8 cellular contexts compared by ENCODE assay signal in the genomic region with DNA sequence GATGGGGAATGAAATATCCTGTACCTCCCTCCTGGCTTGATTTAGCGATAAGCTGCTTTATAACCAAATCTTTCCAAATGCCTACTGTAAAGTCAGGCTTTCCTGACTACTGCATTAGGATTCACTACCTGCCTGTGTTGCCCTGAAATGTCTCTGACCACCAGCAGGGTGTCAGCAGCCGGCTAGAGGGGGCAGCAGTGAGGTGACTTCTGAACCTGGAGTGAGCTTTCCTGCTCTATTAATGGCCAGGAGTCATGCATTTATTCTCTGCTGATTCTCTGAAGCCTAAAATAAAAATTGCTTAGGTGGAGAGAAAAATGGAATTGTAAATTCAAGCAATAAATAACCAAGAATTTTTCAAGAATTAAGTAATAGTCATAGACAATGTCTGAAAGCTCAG. TPM values are rescaled to one million over a fixed set of nuclear protein-coding genes. Genes with fewer than 3 reads are reported as not detected.
A peak's percentile ranks its signal among the peaks of the same experiment; 100 is the strongest.
DNase-seq lines count a peak whose midpoint lies in the region; ATAC-seq, FAIRE-seq and TF ChIP-seq lines count a peak whose summit lies in the region.

No MANE protein-coding gene starts in this region.

- H3K4me1 ChIP-seq in DND-41 (ENCODE audit: insufficient read depth, low read length) = peaks cover 18% of the 10 kb centered on the region
- H3K4me1 ChIP-seq in smooth muscle cell (ENCODE audit: low read depth) = peaks cover 6% of the 10 kb centered on the region

- DNase-seq in DND-41 (peak; percentile 41), HTR-8/SVneo (ENCODE audit: insufficient read length, low spot score) (peak; percentile 12), T-helper 17 cell (no peak), glomerular visceral epithelial cell (ENCODE audit: extremely low spot score) (peak; percentile 58), smooth muscle cell (lab: John Stamatoyannopoulos, UW; ENCODE audit: unreplicated experiment) (no peak), NCI-H2171 treated with DMSO at 0.1 percent for 48 hours (lab: John Stamatoyannopoulos, UW) (no peak)
- DNase-seq in effector memory CD8-positive, alpha-beta T cell = no peak
- DNase-seq in stimulated activated CD4-positive, alpha-beta T cell treated with anti-CD3 and anti-CD28 coated beads, Interleukin-1b, Interleukin-23, amount 100 ng/mL, for 48 hours = no peak

- no peak for FAIRE-seq in HTR-8/SVneo (lab: Jason Lieb, UNC)

- no peak overlapping the region for H3K4me3 ChIP-seq in DND-41 (ENCODE audit: low read depth in 1 of 2, low read length in 2 of 2)
- no peak overlapping the region for H3K4me3 ChIP-seq in smooth muscle cell

- H3K27me3 ChIP-seq in DND-41 (ENCODE audit: insufficient read depth, low read length, poor library complexity) = peaks cover 69% of the 10 kb centered on the region
- no peaks in the 10 kb centered on the region for H3K27me3 ChIP-seq in smooth muscle cell (ENCODE audit: low read depth)

- peak overlapping the region; percentile 9 for H3K4me3 Mint-ChIP-seq in T-helper 17 cell
- H3K4me3 Mint-ChIP-seq in effector memory CD8-positive, alpha-beta T cell = no peak overlapping the region

- H3F3A ChIP-seq in smooth muscle cell (ENCODE audit: low read depth) = peaks cover 13% of the 10 kb centered on the region

- no peak overlapping the region for H3K9ac ChIP-seq in DND-41 (ENCODE audit: low read depth, low read length)
- H3K9ac ChIP-seq in smooth muscle cell (ENCODE audit: low read depth) = no peak overlapping the region

- peaks cover 4% of the 10 kb centered on the region for H3K4me1 Mint-ChIP-seq in T-helper 17 cell
- peaks cover 5% of the 10 kb centered on the region in 2 donors for H3K4me1 Mint-ChIP-seq in effector memory CD8-positive, alpha-beta T cell (ENCODE audit: low read depth in 2 of 2)

- peaks cover 61% of the 10 kb centered on the region for H3K27me3 Mint-ChIP-seq in T-helper 17 cell
- H3K27me3 Mint-ChIP-seq in effector memory CD8-positive, alpha-beta T cell = peaks cover 44 to 77% of the 10 kb centered on the region in 2 donors

- no peak overlapping the region for H3K27ac Mint-ChIP-seq in T-helper 17 cell
- H3K27ac Mint-ChIP-seq in effector memory CD8-positive, alpha-beta T cell = no peak overlapping the region

- no peaks in the 10 kb centered on the region for H3K79me2 ChIP-seq in DND-41 (ENCODE audit: insufficient read depth, low read length)
- no peaks in the 10 kb centered on the region for H3K79me2 ChIP-seq in smooth muscle cell (ENCODE audit: low read depth)

- H3K9me3 ChIP-seq in DND-41 (ENCODE audit: insufficient read depth, low read length, severe bottlenecking) (no peaks in the 10 kb centered on the region), T-helper 17 cell (ENCODE audit: control insufficient read depth, low read length, poor library complexity, severe bottlenecking) (no peaks in the 10 kb centered on the region), smooth muscle cell (replicated peaks; ENCODE audit: low read depth) (no peaks in the 10 kb centered on the region)

- ATAC-seq in DND-41 (ENCODE audit: insufficient read depth, low read depth) = no peak
- no peak for ATAC-seq in T-helper 17 cell
- no peak for ATAC-seq in effector memory CD8-positive, alpha-beta T cell (replicated peaks)

- H4K20me1 ChIP-seq in DND-41 (ENCODE audit: insufficient read depth, low read length) = peaks cover 7% of the 10 kb centered on the region
- H4K20me1 ChIP-seq in smooth muscle cell (ENCODE audit: low read depth) = peaks cover 18% of the 10 kb centered on the region

- H3K4me2 ChIP-seq in DND-41 (ENCODE audit: insufficient read depth, low read length) (no peak overlapping the region), smooth muscle cell (no peak overlapping the region)

- TF ChIP-seq CTCF in DND-41 (IDR thresholded peaks at IDR 0.05; ENCODE audit: borderline replicate concordance, extremely low read depth, low read length, poor library complexity, severe bottlenecking) (peak; percentile 57), smooth muscle cell (IDR thresholded peaks at IDR 0.05; ENCODE audit: borderline replicate concordance, insufficient read depth, poor library complexity, severe bottlenecking) (peak; percentile 47)

- H2AFZ ChIP-seq in DND-41 (ENCODE audit: low read depth, low read length) (no peak overlapping the region), smooth muscle cell (ENCODE audit: low read depth) (no peak overlapping the region)

- 8% methylated on average over 2 of the region's 2 CpGs for WGBS in smooth muscle cell (ENCODE audit: low lambda C conversion rate)

- no peaks in the 10 kb centered on the region for H3K9me3 Mint-ChIP-seq in effector memory CD8-positive, alpha-beta T cell

- H3K27ac ChIP-seq in DND-41 (ENCODE audit: low read length) = no peak overlapping the region
- no peak overlapping the region for H3K27ac ChIP-seq in smooth muscle cell (ENCODE audit: low read depth)

- H3K36me3 Mint-ChIP-seq in T-helper 17 cell (ENCODE audit: low read depth) = peaks cover 4% of the 10 kb centered on the region
- H3K36me3 Mint-ChIP-seq in effector memory CD8-positive, alpha-beta T cell (ENCODE audit: insufficient read depth) = no peaks in the 10 kb centered on the region

- H3K36me3 ChIP-seq in DND-41 (ENCODE audit: insufficient read depth, low read length) (no peaks in the 10 kb centered on the region), smooth muscle cell (ENCODE audit: low read depth) (no peaks in the 10 kb centered on the region)

RNA-seq across cellular contexts. Expression of a gene that starts 2.5 kb away (rescaled TPM):
- total RNA-seq in T-helper 17 cell (1 to 10 TPM in 1 of 2 donors, under 1 TPM in 1; 0.37 to 1.4 TPM), smooth muscle cell (25.3 and 47.2 TPM in 2 replicates)
- 26.4 and 33.3 TPM in 2 replicates for polyA plus RNA-seq in smooth muscle cell

Comparison
In these comparisons a context has a peak if more than half of its experiments do, and no peak if none do; other contexts are left out.
1. DNase-seq: peak in DND-41 (single experiment), HTR-8/SVneo (single experiment) and glomerular visceral epithelial cell (single experiment); none in T-helper 17 cell (0 of 3), smooth muscle cell (single experiment), effector memory CD8-positive, alpha-beta T cell (0 of 3), NCI-H2171 treated with DMSO at 0.1 percent for 48 hours (single experiment) and stimulated activated CD4-positive, alpha-beta T cell treated with anti-CD3 and anti-CD28 coated beads, Interleukin-1b, Interleukin-23, amount 100 ng/mL, for 48 hours (single experiment).
2. RNA of a gene that starts 2.5 kb away (total RNA-seq): 25.3 to 47.2 TPM in smooth muscle cell; 0.37 to 1.4 TPM in T-helper 17 cell; every median in the first group is over 10 times any median in the second.